In the genomic region with DNA sequence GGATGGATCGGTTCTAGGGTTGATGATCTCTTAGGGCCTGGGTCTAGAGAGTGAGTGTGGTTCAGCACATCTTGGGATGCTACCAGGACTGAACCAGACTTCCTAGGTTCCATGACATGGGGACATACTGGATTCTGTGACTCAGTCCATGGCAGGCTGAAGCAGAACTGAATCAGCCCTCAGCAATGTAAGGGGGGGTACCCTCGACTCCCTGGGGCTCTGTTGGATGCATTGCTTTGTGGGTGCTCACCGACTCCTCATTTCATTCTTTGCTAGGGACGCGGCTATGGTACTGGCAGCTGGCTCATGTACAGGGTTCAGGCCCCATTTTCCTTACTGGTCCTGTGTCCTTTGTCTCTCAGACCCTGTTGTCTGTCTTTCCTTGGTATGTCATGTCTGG, we compare ENCODE assay signal across 11 cellular contexts. TPM values are rescaled to one million over a fixed set of nuclear protein-coding genes. Genes with fewer than 3 reads are reported as not detected.
DNase-seq lines count a peak whose midpoint lies in the region; ATAC-seq, FAIRE-seq and TF ChIP-seq lines count a peak whose summit lies in the region.
"Had no signal": no experiment of that assay in that cellular context is flagged by ENCODE, and none has a peak within 500 bp of the region (broad histone marks: within the 10 kb centered on the region; RNA-seq: fewer than 3 reads in every experiment).

No MANE protein-coding gene starts in this region.

- CTCF ChIA-PET in HepG2 (lab: Yijun Ruan, JAX; ENCODE audit: low intra/inter-chr PET ratio, low total read pairs) = no interaction called here

- DNase-seq in AG10803 (ENCODE audit: low read depth) (peak; percentile 87), HCEC 1CT (peak; percentile 83), NCI-H1417 treated with DMSO at 0.1 percent for 48 hours (lab: John Stamatoyannopoulos, UW) (no peak), left ventricle myocardium inferior (no peak), HepG2 (ENCODE audit: low spot score) (no peak), dedifferentiated amniotic fluid mesenchymal stem cell (ENCODE audit: extremely low spot score) (no peak)
- DNase-seq in activated naive CD8-positive, alpha-beta T cell treated with anti-CD3 and anti-CD28 coated beads, Interleukin-2, amount 50 U/mL, for 24 hours = no peak
- DNase-seq: NCI-H187 had no signal

- TF ChIP-seq EP300 in HepG2 (IDR thresholded peaks at IDR 0.05; ENCODE audit: low read depth in 2 of 2, low read length in 2 of 2) (no peak), HepG2 (CRISPR knock-in tag; IDR thresholded peaks at IDR 0.05; ENCODE audit: borderline replicate concordance) (no peak)

- TF ChIP-seq RAD21 in HepG2 (CRISPR knock-in tag; IDR thresholded peaks at IDR 0.05) = no peak

- in situ Hi-C loops in HepG2 (cut with HindIII; ENCODE audit: extremely low pct_ligation_motif_present, low pct_unique_long_range_greater_than_20kb) = no loop called here

- intact Hi-C loops in left ventricle myocardium inferior (cut with micrococcal nuclease) = no loop called here
- intact Hi-C loops in HepG2 (cut with micrococcal nuclease; ENCODE audit: unreplicated experiment) = loop anchor here (1.0 kb wide), 1 partner anchor 13 kb away; no protein-coding TSS in a partner anchor

- H2AFZ ChIP-seq in HepG2 (ENCODE audit: low read length) = no peak overlapping the region

- peaks cover 5% of the 10 kb centered on the region for H3K36me3 Mint-ChIP-seq in activated naive CD8-positive, alpha-beta T cell treated with anti-CD3 and anti-CD28 coated beads, Interleukin-2, amount 50 U/mL, for 24 hours (ENCODE audit: low read depth)

- H3K27me3 ChIP-seq in left ventricle myocardium inferior (ENCODE audit: low read depth) (peaks cover 42% of the 10 kb centered on the region), HepG2 (ENCODE audit: control insufficient read depth in 1 of 2, insufficient read depth in 2 of 2, low read length in 2 of 2) (peaks cover 6 to 39% of the 10 kb centered on the region in 2 experiments)

- no peak for TF ChIP-seq CTCF in AG10803 (conservative IDR thresholded peaks at IDR 0.05; ENCODE audit: low read length)
- no peak for TF ChIP-seq CTCF in left ventricle myocardium inferior (IDR thresholded peaks at IDR 0.05; ENCODE audit: borderline replicate concordance)
- TF ChIP-seq CTCF in HepG2 (CRISPR knock-in tag; IDR thresholded peaks at IDR 0.05) = no peak

- BruUV-seq in HepG2 (replicated peaks; lab: Mats Ljungman, UMichigan) = no TSS peak

- ATAC-seq in activated naive CD8-positive, alpha-beta T cell treated with anti-CD3 and anti-CD28 coated beads, Interleukin-2, amount 50 U/mL, for 24 hours = no peak
- ATAC-seq in HepG2 = no peak

- H3K36me3 ChIP-seq in mesodermal cell (ENCODE audit: control insufficient read depth, insufficient read depth, low read length) (peaks cover 2% of the 10 kb centered on the region), left ventricle myocardium inferior (no peaks in the 10 kb centered on the region), HepG2 (replicated peaks in 1 of 2; ENCODE audit: control insufficient read depth in 1 of 2, insufficient read depth in 2 of 2, low read length in 2 of 2) (no peaks in the 10 kb centered on the region)
- H3K36me3 ChIP-seq: right atrium auricular region, SJSA1 had no signal

- peak overlapping the region; percentile 84 for H3K27ac ChIP-seq in mesodermal cell (ENCODE audit: low read depth, low read length, severe bottlenecking)
- no peak overlapping the region for H3K27ac ChIP-seq in left ventricle myocardium inferior (replicated peaks)
- no peak overlapping the region for H3K27ac ChIP-seq in HepG2 (ENCODE audit: extremely low read length, insufficient read depth, low read length)
- H3K27ac ChIP-seq: SJSA1 had no signal

- no peak for FAIRE-seq in HepG2 (lab: Jason Lieb, UNC)

- peaks cover 2% of the 10 kb centered on the region for H3K4me1 ChIP-seq in mesodermal cell (ENCODE audit: control insufficient read depth, insufficient read depth, low read length, poor library complexity, severe bottlenecking)
- peaks cover 36% of the 10 kb centered on the region for H3K4me1 ChIP-seq in left ventricle myocardium inferior
- H3K4me1 ChIP-seq in HepG2 (ENCODE audit: insufficient read depth, low read length) = no peaks in the 10 kb centered on the region

- H3K9me3 ChIP-seq in mesodermal cell (ENCODE audit: control insufficient read depth, low read length) = no peaks in the 10 kb centered on the region
- no peaks in the 10 kb centered on the region for H3K9me3 ChIP-seq in left ventricle myocardium inferior (replicated peaks)
- no peaks in the 10 kb centered on the region for H3K9me3 ChIP-seq in HepG2 (ENCODE audit: low read length)
- H3K9me3 ChIP-seq: right atrium auricular region, SJSA1 had no signal

- H3K4me3 ChIP-seq in AG10803 (ENCODE audit: low read length) = peak overlapping the region; percentile 92
- peak overlapping the region; percentile 76 for H3K4me3 ChIP-seq in mesodermal cell (ENCODE audit: extremely low read depth, insufficient read depth, low read length, poor library complexity, severe bottlenecking)
- H3K4me3 ChIP-seq in left ventricle myocardium inferior = no peak overlapping the region
- H3K4me3 ChIP-seq in HepG2 (replicated peaks in 1 of 3; ENCODE audit: insufficient read depth in 1 of 3, low read depth in 2 of 3, low read length in 3 of 3) = no peak overlapping the region
- H3K4me3 ChIP-seq: SJSA1 had no signal

- no peaks in the 10 kb centered on the region for H4K20me1 ChIP-seq in HepG2 (ENCODE audit: insufficient read depth, low read length)

- peaks cover 25% of the 10 kb centered on the region for H3K4me1 Mint-ChIP-seq in activated naive CD8-positive, alpha-beta T cell treated with anti-CD3 and anti-CD28 coated beads, Interleukin-2, amount 50 U/mL, for 24 hours

- TF ChIP-seq POLR2A in HepG2 (IDR thresholded peaks at IDR 0.05; ENCODE audit: insufficient read depth in 1 of 2, low read depth in 2 of 2, low read length in 2 of 2) = no peak

- H3K27me3 Mint-ChIP-seq in activated naive CD8-positive, alpha-beta T cell treated with anti-CD3 and anti-CD28 coated beads, Interleukin-2, amount 50 U/mL, for 24 hours = peaks cover 13% of the 10 kb centered on the region

- no peak overlapping the region for H3K9ac ChIP-seq in HepG2 (ENCODE audit: insufficient read depth, low read depth, low read length)

- POLR2A ChIA-PET in HepG2 (lab: Yijun Ruan, JAX) = no interaction called here

- WGBS in mesodermal cell (ENCODE audit: insufficient coverage in 2 of 2), 2 experiments = 85 to 86% methylated on average over 4 of the region's 5 CpGs
- 24% methylated on average over 4 of the region's 5 CpGs for WGBS in HepG2 (ENCODE audit: low lambda C conversion rate)

- no peaks in the 10 kb centered on the region for H3K79me2 ChIP-seq in HepG2 (ENCODE audit: insufficient read depth, low read length)

- H3K4me2 ChIP-seq in HepG2 (ENCODE audit: low read depth, low read length) = no peak overlapping the region

- H3K4me3 Mint-ChIP-seq in activated naive CD8-positive, alpha-beta T cell treated with anti-CD3 and anti-CD28 coated beads, Interleukin-2, amount 50 U/mL, for 24 hours = peak overlapping the region; percentile 82

- H3K27ac Mint-ChIP-seq in activated naive CD8-positive, alpha-beta T cell treated with anti-CD3 and anti-CD28 coated beads, Interleukin-2, amount 50 U/mL, for 24 hours = no peak overlapping the region

- H3K9me3 Mint-ChIP-seq in activated naive CD8-positive, alpha-beta T cell treated with anti-CD3 and anti-CD28 coated beads, Interleukin-2, amount 50 U/mL, for 24 hours = no peaks in the 10 kb centered on the region

TF ChIP-seq in HepG2, 621 proteins besides CTCF, POLR2A, EP300 and RAD21 (continues in another document):
- TF ChIP-seq RNF2 (conservative IDR thresholded peaks at IDR 0.05; ENCODE audit: low read depth) = no peak
- TF ChIP-seq DR1 (CRISPR knock-in tag; IDR thresholded peaks at IDR 0.05) = no peak
- TF ChIP-seq ISX (CRISPR knock-in tag; conservative IDR thresholded peaks at IDR 0.05) = no peak
- TF ChIP-seq POLR2G (IDR thresholded peaks at IDR 0.05; ENCODE audit: low read depth, low read length) = no peak

RNA-seq across cellular contexts. Expression of gene GRAMD1B, which starts 0.7 kb away (rescaled TPM):
- 11.1 TPM for polyA plus RNA-seq in mesodermal cell (2013, experiment 1 of 2)
- polyA plus RNA-seq in mesodermal cell (2013, experiment 2 of 2) = 8.9 TPM
- total RNA-seq in left ventricle myocardium inferior (31.8 TPM), HepG2 (2016; rRNA removed; fragmentation: Illumina TruSeq; extraction: Trizol) (not detected in 2 replicates)
- total RNA-seq in HepG2 (2016; cell fraction: cytosol; rRNA removed; fragmentation: Illumina TruSeq; extraction: Trizol; ENCODE audit: low read depth) = not detected in 2 replicates
- total RNA-seq in HepG2 (2016; cell fraction: insoluble cytoplasmic fraction; rRNA removed; fragmentation: Illumina TruSeq; extraction: Trizol) = not detected in 2 replicates
- not detected in 2 replicates for total RNA-seq in HepG2 (2016; cell fraction: membrane; rRNA removed; fragmentation: Illumina TruSeq; extraction: Trizol)
- not detected in 2 replicates for total RNA-seq in HepG2 (2016; cell fraction: nucleus; rRNA removed; fragmentation: Illumina TruSeq; extraction: Trizol)
- polyA plus RNA-seq in HepG2 (2011; rRNA removed) = 0.04 and 0.12 TPM in 2 replicates
- 0.03 and 0.04 TPM in 2 replicates for polyA plus RNA-seq in HepG2 (2011; cell fraction: cytosol; rRNA removed)
- polyA plus RNA-seq in HepG2 (2011; cell fraction: nucleus; rRNA removed) = 0.13 and 0.16 TPM in 2 replicates
- 0.01 and 0.05 TPM in 2 replicates for polyA plus RNA-seq in HepG2 (2012)
- polyA plus RNA-seq in HepG2 (2016; cell fraction: cytosol; fragmentation: Illumina TruSeq; extraction: Trizol; ENCODE audit: low read depth) = not detected in 2 replicates
- polyA plus RNA-seq in HepG2 (2016; cell fraction: insoluble cytoplasmic fraction; fragmentation: Illumina TruSeq; extraction: Trizol; ENCODE audit: low read depth) = not detected in 2 replicates
- polyA plus RNA-seq in HepG2 (2016; cell fraction: membrane; fragmentation: Illumina TruSeq; extraction: Trizol; ENCODE audit: low read depth) = not detected in 2 replicates
- polyA plus RNA-seq in HepG2 (2016; cell fraction: nucleus; fragmentation: Illumina TruSeq; extraction: Trizol; ENCODE audit: insufficient read depth, low read depth) = 0.11 TPM in 1 of 2 replicates, not detected in the other
- 131 TPM in 1 of 2 replicates, not detected in the other for polyA minus RNA-seq in HepG2 (2011; rRNA and poly(A)+ RNA removed; ENCODE audit: low replicate concordance)
- polyA minus RNA-seq in HepG2 (2011; cell fraction: cytosol; rRNA and poly(A)+ RNA removed) = 0.44 TPM in 1 of 2 replicates, not detected in the other
- polyA minus RNA-seq in HepG2 (2011; cell fraction: nucleus; rRNA and poly(A)+ RNA removed) = 0.12 and 0.64 TPM in 2 replicates

Comparison
In these comparisons a context has a peak if more than half of its experiments do, and no peak if none do; other contexts are left out.
1. DNase-seq: peak in AG10803 (single experiment) and HCEC 1CT (single experiment); none in activated naive CD8-positive, alpha-beta T cell treated with anti-CD3 and anti-CD28 coated beads, Interleukin-2, amount 50 U/mL, for 24 hours (single experiment), NCI-H1417 treated with DMSO at 0.1 percent for 48 hours (single experiment), left ventricle myocardium inferior (single experiment), HepG2 (single experiment) and dedifferentiated amniotic fluid mesenchymal stem cell (single experiment).
2. H3K4me3 ChIP-seq: peak in AG10803 (single experiment) and mesodermal cell (single experiment); none in left ventricle myocardium inferior (single experiment) and HepG2 (0 of 3).
3. RNA of gene GRAMD1B, which starts 0.7 kb away (total RNA-seq): 31.8 TPM in left ventricle myocardium inferior (single experiment); not detected in HepG2; every median in the first group is over 10 times any median in the second.